In genomic region chr20:44714701-44715494, GRCh38 we compare ENCODE assay signal across 8 cellular contexts. TPM values are rescaled to one million over a fixed set of nuclear protein-coding genes. Genes with fewer than 3 reads are reported as not detected.
DNase-seq lines count a peak whose midpoint lies in the region; ATAC-seq and TF ChIP-seq lines count a peak whose summit lies in the region.

Gene CCN5, plus strand, starts transcription at chr20:44715369. Its CDS starts 22 bp downstream, at chr20:44715391.

- TF ChIP-seq CTCF in PC-9 (conservative IDR thresholded peaks at IDR 0.05) (no peak), esophagus muscularis mucosa (IDR thresholded peaks at IDR 0.05) (no peak), smooth muscle cell (IDR thresholded peaks at IDR 0.05; ENCODE audit: borderline replicate concordance, insufficient read depth, poor library complexity, severe bottlenecking) (no peak)

- H3K27me3 ChIP-seq in PC-9 (ENCODE audit: insufficient read depth, low read depth) = no peaks in the 10 kb centered on the region
- no peaks in the 10 kb centered on the region for H3K27me3 ChIP-seq in esophagus muscularis mucosa
- no peaks in the 10 kb centered on the region for H3K27me3 ChIP-seq in smooth muscle cell (ENCODE audit: low read depth)

- intact Hi-C loops in PC-9 (cut with micrococcal nuclease; ENCODE audit: unreplicated experiment) = loop anchor here (1.0 kb wide), 1 partner anchor 22 kb away; no protein-coding TSS in a partner anchor
- intact Hi-C loops in esophagus muscularis mucosa (cut with DNase I) = no loop called here

- DNase-seq in Daoy (ENCODE audit: low read depth) = peak; percentile 82
- peak; percentile 81 to 89 for DNase-seq in PC-9
- DNase-seq in esophagus muscularis mucosa (ENCODE audit: extremely low spot score) = no peak
- DNase-seq in occipital lobe (lab: John Stamatoyannopoulos, UW) = peak; percentile 20
- DNase-seq in stimulated activated naive CD8-positive, alpha-beta T cell treated with anti-CD3 and anti-CD28 coated beads, Interleukin-15, amount 100 ng/mL, for 72 hours = no peak
- no peak for DNase-seq in smooth muscle cell (lab: John Stamatoyannopoulos, UW; ENCODE audit: unreplicated experiment)

- H3K4me1 ChIP-seq in PC-9 (replicated peaks; ENCODE audit: insufficient read depth) = peaks cover 18% of the 10 kb centered on the region
- peaks cover 46 to 81% (median 73%) of the 10 kb centered on the region in 4 donors for H3K4me1 ChIP-seq in esophagus muscularis mucosa
- H3K4me1 ChIP-seq in smooth muscle cell (ENCODE audit: low read depth) = no peaks in the 10 kb centered on the region

- H3K4me3 ChIP-seq in PC-9 (no peak within 1 kb of the TSS; the same call in 1 of the 2 replicates), esophagus muscularis mucosa (peak within 1 kb of the TSS; percentile 42 to 55 (median 49)), smooth muscle cell (no peak within 1 kb of the TSS)

- BruUV-seq in PC-9 (replicated peaks; lab: Mats Ljungman, UMichigan) = no TSS peak

- no peak for TF ChIP-seq EP300 in esophagus muscularis mucosa (IDR thresholded peaks at IDR 0.05)

- no peak within 1 kb of the TSS for H3K27ac Mint-ChIP-seq in stimulated activated naive CD8-positive, alpha-beta T cell treated with anti-CD3 and anti-CD28 coated beads, Interleukin-15, amount 100 ng/mL, for 72 hours

- H3K4me1 Mint-ChIP-seq in stimulated activated naive CD8-positive, alpha-beta T cell treated with anti-CD3 and anti-CD28 coated beads, Interleukin-15, amount 100 ng/mL, for 72 hours = peaks cover 4% of the 10 kb centered on the region

- no peak within 1 kb of the TSS for H3K4me3 Mint-ChIP-seq in stimulated activated naive CD8-positive, alpha-beta T cell treated with anti-CD3 and anti-CD28 coated beads, Interleukin-15, amount 100 ng/mL, for 72 hours

- 41% methylated on average over 18 of the region's 28 CpGs for WGBS in esophagus muscularis mucosa
- 82% methylated on average over 28 of the region's 28 CpGs for WGBS in smooth muscle cell (ENCODE audit: low lambda C conversion rate)

- H3K9me3 ChIP-seq in PC-9 (ENCODE audit: insufficient read depth, low read depth) (no peaks in the 10 kb centered on the region), esophagus muscularis mucosa (no peaks in the 10 kb centered on the region), smooth muscle cell (replicated peaks; ENCODE audit: low read depth) (no peaks in the 10 kb centered on the region)

- H3K27ac ChIP-seq in PC-9 (no peak within 1 kb of the TSS), esophagus muscularis mucosa (replicated peaks in 1 of 4) (peak within 1 kb of the TSS; percentile 80 to 88 (median 85)), smooth muscle cell (ENCODE audit: low read depth) (no peak within 1 kb of the TSS)

- no peak within 1 kb of the TSS for H3K9ac ChIP-seq in smooth muscle cell (ENCODE audit: low read depth)

- H3K9me3 Mint-ChIP-seq in stimulated activated naive CD8-positive, alpha-beta T cell treated with anti-CD3 and anti-CD28 coated beads, Interleukin-15, amount 100 ng/mL, for 72 hours = no peaks in the 10 kb centered on the region

- POLR2A ChIA-PET in PC-9 (lab: Charles Lee; ENCODE audit: unreplicated experiment) = no interaction called here

- H3K4me2 ChIP-seq in PC-9 (peak within 1 kb of the TSS; percentile 67), smooth muscle cell (no peak within 1 kb of the TSS)

- H4K20me1 ChIP-seq in PC-9 (ENCODE audit: insufficient read depth) (no peaks in the 10 kb centered on the region), smooth muscle cell (ENCODE audit: low read depth) (no peaks in the 10 kb centered on the region)

- no peak for TF ChIP-seq POLR2A in esophagus muscularis mucosa (IDR thresholded peaks at IDR 0.05; ENCODE audit: low read depth)

- H2AFZ ChIP-seq in PC-9 (no peak within 1 kb of the TSS), smooth muscle cell (ENCODE audit: low read depth) (no peak within 1 kb of the TSS)

- no peak for ATAC-seq in stimulated activated naive CD8-positive, alpha-beta T cell treated with anti-CD3 and anti-CD28 coated beads, Interleukin-15, amount 100 ng/mL, for 72 hours
- ATAC-seq in HG02763 (IDR thresholded peaks at IDR 0.05; ENCODE audit: unreplicated experiment) (no peak), HG03565 (IDR thresholded peaks at IDR 0.05; ENCODE audit: unreplicated experiment) (no peak)

- no peaks in the 10 kb centered on the region for H3K9me2 ChIP-seq in PC-9 (ENCODE audit: insufficient read depth)

- H3K36me3 ChIP-seq in PC-9 (ENCODE audit: low read depth) (no peaks in the 10 kb centered on the region), esophagus muscularis mucosa (no peaks in the 10 kb centered on the region), smooth muscle cell (ENCODE audit: low read depth) (no peaks in the 10 kb centered on the region)

- H3K27me3 Mint-ChIP-seq in stimulated activated naive CD8-positive, alpha-beta T cell treated with anti-CD3 and anti-CD28 coated beads, Interleukin-15, amount 100 ng/mL, for 72 hours = no peaks in the 10 kb centered on the region

- H3F3A ChIP-seq in PC-9 (ENCODE audit: insufficient read depth, low read depth) = peaks cover 9% of the 10 kb centered on the region
- H3F3A ChIP-seq in smooth muscle cell (ENCODE audit: low read depth) = no peaks in the 10 kb centered on the region

- H3K79me2 ChIP-seq in PC-9 (ENCODE audit: low read depth) (no peaks in the 10 kb centered on the region), smooth muscle cell (ENCODE audit: low read depth) (no peaks in the 10 kb centered on the region)

- CTCF ChIA-PET in PC-9 (lab: Charles Lee) = interaction anchor here (1.0 to 2.1 kb wide), 2 partner anchors 17 to 33 kb away, joined by 4 to 11 read pairs; no protein-coding TSS in a partner anchor

RNA-seq across cellular contexts. Expression of gene CCN5, which starts in this region (rescaled TPM):
- not detected in 2 replicates for total RNA-seq in Daoy (2014; rRNA removed; shearing (Covaris generic))
- total RNA-seq in PC-9 (2021) = 0.20 TPM in 1 of 2 replicates, not detected in the other
- total RNA-seq in esophagus muscularis mucosa = 100 to 1,000 TPM; 350 to 833 (median 456) TPM
- not detected for total RNA-seq in occipital lobe
- not detected in 2 replicates for total RNA-seq in smooth muscle cell
- not detected in 2 replicates for polyA plus RNA-seq in smooth muscle cell

Comparison
In these comparisons a context has a peak if more than half of its experiments do, and no peak if none do; other contexts are left out.
1. RNA of gene CCN5 (total RNA-seq): 350 to 833 TPM in esophagus muscularis mucosa; 0.20 TPM in PC-9, not detected in Daoy, not detected in occipital lobe (single experiment) and not detected in smooth muscle cell; every median in the first group is over 100 times any median in the second.
2. Peak in DNase-seq in Daoy; RNA of the gene not detected or under 1 TPM.
3. Peak in DNase-seq and H3K4me2 ChIP-seq in PC-9; RNA of the gene not detected or under 1 TPM.
4. Peak in DNase-seq in occipital lobe; RNA of the gene not detected or under 1 TPM.
5. H3K27ac ChIP-seq: peak in esophagus muscularis mucosa (4 of 4); none in PC-9 (single experiment) and smooth muscle cell (single experiment).
6. H3K4me3 ChIP-seq: peak in esophagus muscularis mucosa (4 of 4); none in PC-9 (single experiment) and smooth muscle cell (single experiment).